8 cellular contexts compared by ENCODE assay signal in the genomic region with DNA sequence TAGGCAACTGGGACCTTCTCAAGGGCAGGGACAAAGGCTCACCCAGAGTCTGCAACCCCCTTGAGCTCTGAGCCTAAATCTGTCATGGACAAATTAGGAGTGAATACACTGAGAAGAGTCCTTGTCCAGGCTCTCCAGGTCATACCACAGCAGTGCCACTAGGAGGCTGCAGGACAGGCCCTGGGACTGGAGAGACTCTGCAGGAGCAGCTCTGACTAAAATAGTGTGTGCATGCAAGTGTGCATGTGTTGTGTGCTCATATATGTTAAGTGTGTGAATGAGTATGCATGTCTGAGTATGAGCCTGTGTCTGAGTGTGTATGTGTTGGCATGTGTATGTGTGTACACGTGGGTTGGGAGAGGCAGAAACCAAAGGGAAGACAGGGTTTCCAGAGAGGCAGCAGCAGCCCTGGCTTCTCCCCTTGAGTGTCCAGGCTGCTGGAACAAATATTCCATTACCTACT. TPM values are rescaled to one million over a fixed set of nuclear protein-coding genes. Genes with fewer than 3 reads are reported as not detected.
DNase-seq lines count a peak whose midpoint lies in the region; ATAC-seq, FAIRE-seq and TF ChIP-seq lines count a peak whose summit lies in the region.

No MANE protein-coding gene starts in this region.

- no peak for ATAC-seq in HG03135 (IDR thresholded peaks at IDR 0.05; ENCODE audit: unreplicated experiment)
- ATAC-seq in GM19328 (IDR thresholded peaks at IDR 0.05; ENCODE audit: unreplicated experiment) = no peak

- H3K36me3 ChIP-seq in endothelial cell of umbilical vein (ENCODE audit: control insufficient read depth in 2 of 2, extremely low read depth in 1 of 2, insufficient read depth in 2 of 2, low read length in 2 of 2) = peaks cover 4% of the 10 kb centered on the region in 2 experiments

- FAIRE-seq in endothelial cell of umbilical vein (lab: Jason Lieb, UNC) = peak; percentile 73

- peaks cover 15% of the 10 kb centered on the region for H3K4me1 ChIP-seq in endothelial cell of umbilical vein (ENCODE audit: control insufficient read depth, extremely low read depth, insufficient read depth, low read length)

- no peaks in the 10 kb centered on the region for H3K9me3 Mint-ChIP-seq in progenitor cell of endocrine pancreas (ENCODE audit: low read depth)

- no peaks in the 10 kb centered on the region for H3K27me3 ChIP-seq in endothelial cell of umbilical vein (ENCODE audit: control insufficient read depth in 2 of 2, insufficient read depth in 2 of 2, low read length in 2 of 2)

- CTCF ChIA-PET in endothelial cell of umbilical vein (lab: Charles Lee) = interaction anchor here (0.6 to 6.6 kb wide), 23 partner anchors 10 to 326 kb away, joined by 3 to 95 read pairs (median 6); a partner anchor contains a TSS

- peak; percentile 34 for DNase-seq in stimulated activated CD4-positive, alpha-beta T cell treated with anti-CD3 and anti-CD28 coated beads, Interleukin-15, amount 100 ng/mL, for 24 hours
- DNase-seq in stimulated activated CD4-positive, alpha-beta T cell treated with anti-CD3 and anti-CD28 coated beads, Interleukin-12 subunit alpha, Interleukin-12 subunit beta, amount 100 ng/mL, for 4 hours = no peak
- peak; percentile 39 for DNase-seq in RPMI8226
- peak; percentile 52 for DNase-seq in endothelial cell of umbilical vein (ENCODE audit: low read depth, low spot score)
- no peak for DNase-seq in progenitor cell of endocrine pancreas (ENCODE audit: low spot score, unreplicated experiment)
- DNase-seq in mesenteric fat pad (ENCODE audit: low spot score) = no peak

- H3K4me2 ChIP-seq in endothelial cell of umbilical vein (ENCODE audit: insufficient read depth, low read length) = no peak overlapping the region

- no peaks in the 10 kb centered on the region for H3K9me3 ChIP-seq in endothelial cell of umbilical vein (replicated peaks; ENCODE audit: control insufficient read depth, insufficient read depth, low read length)

- TF ChIP-seq CTCF in endothelial cell of umbilical vein (IDR thresholded peaks at IDR 0.05; ENCODE audit: extremely low read depth in 1 of 2, insufficient read depth in 1 of 2, low read depth in 1 of 2, low read length in 2 of 2) (peak; percentile 63 to 83), progenitor cell of endocrine pancreas (IDR thresholded peaks at IDR 0.05; ENCODE audit: unreplicated experiment) (peak; percentile 70)

- no peaks in the 10 kb centered on the region for H3K27me3 Mint-ChIP-seq in progenitor cell of endocrine pancreas

- H3K4me3 Mint-ChIP-seq in progenitor cell of endocrine pancreas (ENCODE audit: low read depth) = no peak overlapping the region

- no peak overlapping the region for H3K9ac ChIP-seq in endothelial cell of umbilical vein (replicated peaks; ENCODE audit: extremely low read depth, insufficient read depth, low read length)

- H4K20me1 ChIP-seq in endothelial cell of umbilical vein (replicated peaks; ENCODE audit: control insufficient read depth, extremely low read depth, insufficient read depth, low read length) = no peaks in the 10 kb centered on the region

- no peaks in the 10 kb centered on the region for H3K79me2 ChIP-seq in endothelial cell of umbilical vein (ENCODE audit: control insufficient read depth, insufficient read depth, low read length)

- BruUV-seq in endothelial cell of umbilical vein (replicated peaks; lab: Mats Ljungman, UMichigan) = no TSS peak

- no peaks in the 10 kb centered on the region for H3K9me1 ChIP-seq in endothelial cell of umbilical vein (replicated peaks; ENCODE audit: control insufficient read depth, extremely low read depth, insufficient read depth, low read length)

- intact Hi-C loops in endothelial cell of umbilical vein (cut with micrococcal nuclease) = loop anchor here (1.0 kb wide), 2 partner anchors 28 to 51 kb away; no protein-coding TSS in a partner anchor

- no peak overlapping the region for H2AFZ ChIP-seq in endothelial cell of umbilical vein (ENCODE audit: low read depth, low read length)

- no peak overlapping the region for H3K27ac ChIP-seq in endothelial cell of umbilical vein (ENCODE audit: insufficient read depth, low read depth, low read length)

- POLR2A ChIA-PET in endothelial cell of umbilical vein (lab: Charles Lee) = interaction anchor here (1.1 kb wide), 1 partner anchor 147 kb away, joined by 5 read pairs; a partner anchor contains a TSS

- H3K27ac Mint-ChIP-seq in progenitor cell of endocrine pancreas = no peak overlapping the region

- H3K4me1 Mint-ChIP-seq in progenitor cell of endocrine pancreas (ENCODE audit: low read depth) = peaks cover 3% of the 10 kb centered on the region

- dilution Hi-C loops in endothelial cell of umbilical vein (cut with MboI; ENCODE audit: extremely low pct_ligation_motif_present, low sequenced_read_pairs) = loop anchor here (10.0 kb wide), 1 partner anchor 135 kb away; no protein-coding TSS in a partner anchor

- H3K36me3 Mint-ChIP-seq in progenitor cell of endocrine pancreas (ENCODE audit: insufficient read depth) = peaks cover 8% of the 10 kb centered on the region

- H3K4me3 ChIP-seq in endothelial cell of umbilical vein (replicated peaks in 1 of 3; ENCODE audit: insufficient read depth in 1 of 3, low read depth in 1 of 3, low read length in 3 of 3) = no peak overlapping the region

- TF ChIP-seq POLR2A in endothelial cell of umbilical vein (IDR thresholded peaks at IDR 0.05; ENCODE audit: low read depth, low read length) = no peak

TF ChIP-seq in endothelial cell of umbilical vein, 7 proteins besides CTCF, POLR2A, EP300 and RAD21:
- TF ChIP-seq MYC (IDR thresholded peaks at IDR 0.05; ENCODE audit: low read depth, low read length) = no peak
TF ChIP-seq in endothelial cell of umbilical vein: peak in this region for 0.

RNA-seq across cellular contexts. Expression of a gene that starts 27.1 kb away (rescaled TPM):
- total RNA-seq in endothelial cell of umbilical vein = 62.4 and 68.1 TPM in 2 replicates
- 91.2 and 103 TPM in 2 replicates for polyA plus RNA-seq in endothelial cell of umbilical vein
- 84.4 and 90.7 TPM in 2 replicates for polyA plus RNA-seq in endothelial cell of umbilical vein (2011; cell fraction: cytosol; rRNA removed)
- 26.4 and 30.4 TPM in 2 replicates for polyA plus RNA-seq in endothelial cell of umbilical vein (2011; cell fraction: nucleus; rRNA removed)
- 66.8 and 71.7 TPM in 2 replicates for polyA plus RNA-seq in endothelial cell of umbilical vein (2012)
- 22.2 and 24.7 TPM in 2 replicates for polyA minus RNA-seq in endothelial cell of umbilical vein
- 20.4 TPM for polyA minus RNA-seq in endothelial cell of umbilical vein (2011; cell fraction: cytosol; rRNA and poly(A)+ RNA removed)
- polyA minus RNA-seq in endothelial cell of umbilical vein (2011; cell fraction: nucleus; rRNA and poly(A)+ RNA removed) = 3.8 and 7.2 TPM in 2 replicates
- total RNA-seq in progenitor cell of endocrine pancreas = 49.9 and 51.1 TPM in 2 replicates
- total RNA-seq in mesenteric fat pad = 36.7 TPM

RNA-seq across cellular contexts. Expression of a gene that starts 27.2 kb away (rescaled TPM):
- total RNA-seq in endothelial cell of umbilical vein = 39.4 and 49.7 TPM in 2 replicates
- 56.1 and 68.2 TPM in 2 replicates for polyA plus RNA-seq in endothelial cell of umbilical vein
- 38.9 and 40.6 TPM in 2 replicates for polyA plus RNA-seq in endothelial cell of umbilical vein (2011; cell fraction: cytosol; rRNA removed)
- polyA plus RNA-seq in endothelial cell of umbilical vein (2011; cell fraction: nucleus; rRNA removed) = 69.1 and 85.5 TPM in 2 replicates
- 17.6 and 21.6 TPM in 2 replicates for polyA plus RNA-seq in endothelial cell of umbilical vein (2012)
- polyA minus RNA-seq in endothelial cell of umbilical vein = 65.2 and 72.3 TPM in 2 replicates
- 20.9 TPM for polyA minus RNA-seq in endothelial cell of umbilical vein (2011; cell fraction: cytosol; rRNA and poly(A)+ RNA removed)
- 25.1 and 26.6 TPM in 2 replicates for polyA minus RNA-seq in endothelial cell of umbilical vein (2011; cell fraction: nucleus; rRNA and poly(A)+ RNA removed)
- 69.1 and 72.3 TPM in 2 replicates for total RNA-seq in progenitor cell of endocrine pancreas
- 24.3 TPM for total RNA-seq in mesenteric fat pad

RNA-seq across cellular contexts. Expression of a gene that starts 58.5 kb away (rescaled TPM):
- total RNA-seq in endothelial cell of umbilical vein = 1.4 and 1.8 TPM in 2 replicates
- 1.0 and 1.7 TPM in 2 replicates for polyA plus RNA-seq in endothelial cell of umbilical vein
- 0.88 and 1.3 TPM in 2 replicates for polyA plus RNA-seq in endothelial cell of umbilical vein (2011; cell fraction: cytosol; rRNA removed)
- polyA plus RNA-seq in endothelial cell of umbilical vein (2011; cell fraction: nucleus; rRNA removed) = 8.3 and 10.3 TPM in 2 replicates
- polyA plus RNA-seq in endothelial cell of umbilical vein (2012) = 0.46 and 0.63 TPM in 2 replicates
- 0.51 and 1.6 TPM in 2 replicates for polyA minus RNA-seq in endothelial cell of umbilical vein
- not detected for polyA minus RNA-seq in endothelial cell of umbilical vein (2011; cell fraction: cytosol; rRNA and poly(A)+ RNA removed)
- polyA minus RNA-seq in endothelial cell of umbilical vein (2011; cell fraction: nucleus; rRNA and poly(A)+ RNA removed) = 2.1 and 2.3 TPM in 2 replicates
- not detected in 2 replicates for total RNA-seq in progenitor cell of endocrine pancreas
- 2.4 TPM for total RNA-seq in mesenteric fat pad

Comparison
In these comparisons a context has a peak if more than half of its experiments do, and no peak if none do; other contexts are left out.
1. DNase-seq: peak in stimulated activated CD4-positive, alpha-beta T cell treated with anti-CD3 and anti-CD28 coated beads, Interleukin-15, amount 100 ng/mL, for 24 hours (single experiment), RPMI8226 (single experiment) and endothelial cell of umbilical vein (single experiment); none in stimulated activated CD4-positive, alpha-beta T cell treated with anti-CD3 and anti-CD28 coated beads, Interleukin-12 subunit alpha, Interleukin-12 subunit beta, amount 100 ng/mL, for 4 hours (single experiment), progenitor cell of endocrine pancreas (single experiment) and mesenteric fat pad (single experiment).